8 cellular contexts compared by ENCODE assay signal in genomic region chr18:35042389-35043066, GRCh38. TPM values are rescaled to one million over a fixed set of nuclear protein-coding genes. Genes with fewer than 3 reads are reported as not detected.
DNase-seq lines count a peak whose midpoint lies in the region; TF ChIP-seq lines count a peak whose summit lies in the region.

No MANE protein-coding gene starts in this region.

- H3K27ac ChIP-seq in ectodermal cell (ENCODE audit: insufficient read depth, low read depth, low read length, poor library complexity, severe bottlenecking) (no peak overlapping the region), neural cell (ENCODE audit: low read length) (peak overlapping the region; percentile 100)

- peak overlapping the region; percentile 99 for H3K9ac ChIP-seq in neural cell (ENCODE audit: low read length)

- H3K4me1 ChIP-seq in ectodermal cell (ENCODE audit: control insufficient read depth, insufficient read depth, low read length) = peaks cover 12% of the 10 kb centered on the region

- H3K79me2 ChIP-seq in neural cell (replicated peaks; ENCODE audit: insufficient read depth, low read length) = peaks cover 58% of the 10 kb centered on the region

- DNase-seq in DMS 273 (lab: John Stamatoyannopoulos, UW; ENCODE audit: unreplicated experiment) (peak; percentile 22), DMS 273 treated with DMSO at 0.1 percent for 48 hours (lab: John Stamatoyannopoulos, UW) (no peak), OCI-M1 (lab: John Stamatoyannopoulos, UW) (peak; percentile 69), hypothalamus (lab: John Stamatoyannopoulos, UW) (no peak), GM03348 (ENCODE audit: low spot score) (no peak), NCI-H1694 (lab: John Stamatoyannopoulos, UW) (no peak)

- TF ChIP-seq RAD21 in neural cell (conservative IDR thresholded peaks at IDR 0.05) = no peak

- H4K20me1 ChIP-seq in neural cell (ENCODE audit: insufficient read depth) = peaks cover 14% of the 10 kb centered on the region

- 54 to 73% methylated on average over 4 to 5 of the region's 5 CpGs for WGBS in ectodermal cell, 2 experiments

- TF ChIP-seq EP300 in neural cell (conservative IDR thresholded peaks at IDR 0.05; ENCODE audit: poor library complexity, severe bottlenecking) = no peak

- H3K4me3 ChIP-seq in ectodermal cell (ENCODE audit: insufficient read depth, low read depth, low read length) = peak overlapping the region; percentile 84
- peak overlapping the region; percentile 80 for H3K4me3 ChIP-seq in neural cell (ENCODE audit: low read length)

- peak overlapping the region; percentile 99 for H3K4me2 ChIP-seq in neural cell (ENCODE audit: low read length)

- H3K9me3 ChIP-seq in ectodermal cell (ENCODE audit: control insufficient read depth, low read length) = no peaks in the 10 kb centered on the region
- no peaks in the 10 kb centered on the region for H3K9me3 ChIP-seq in neural cell (ENCODE audit: low read length)

- TF ChIP-seq CTCF in neural cell (IDR thresholded peaks at IDR 0.05; ENCODE audit: poor library complexity, severe bottlenecking) = no peak

- no peaks in the 10 kb centered on the region for H3K9me2 ChIP-seq in neural cell (ENCODE audit: insufficient read depth, low read length)

- H3F3A ChIP-seq in neural cell (ENCODE audit: insufficient read depth, low read length, poor library complexity, severe bottlenecking) = peaks cover 13% of the 10 kb centered on the region

- H3K36me3 ChIP-seq in ectodermal cell (ENCODE audit: control insufficient read depth, insufficient read depth, low read length) (no peaks in the 10 kb centered on the region), neural cell (ENCODE audit: insufficient read depth, low read length) (no peaks in the 10 kb centered on the region)

- H2AFZ ChIP-seq in neural cell (ENCODE audit: low read depth, low read length) = peak overlapping the region; percentile 62

- H3K27me3 ChIP-seq in ectodermal cell (ENCODE audit: control insufficient read depth, insufficient read depth, low read length, poor library complexity, severe bottlenecking) = no peaks in the 10 kb centered on the region
- no peaks in the 10 kb centered on the region for H3K27me3 ChIP-seq in neural cell (ENCODE audit: insufficient read depth, low read depth, low read length)

TF ChIP-seq in neural cell, 6 proteins besides CTCF, POLR2A, EP300 and RAD21:
- TF ChIP-seq SMC3 (conservative IDR thresholded peaks at IDR 0.05; ENCODE audit: poor library complexity) (no peak), REST (IDR thresholded peaks at IDR 0.05; ENCODE audit: borderline replicate concordance) (no peak), TAF1 (IDR thresholded peaks at IDR 0.05; ENCODE audit: low read depth) (no peak), POLR2AphosphoS5 (IDR thresholded peaks at IDR 0.05) (no peak), MXI1 (conservative IDR thresholded peaks at IDR 0.05; ENCODE audit: poor library complexity, severe bottlenecking) (no peak)

RNA-seq across cellular contexts. Expression of gene MAPRE2, which starts 1.3 kb away (rescaled TPM):
- polyA plus RNA-seq in ectodermal cell (2013, experiment 1 of 4) = 38.4 TPM
- 34.6 TPM for polyA plus RNA-seq in ectodermal cell (2013, experiment 2 of 4)
- polyA plus RNA-seq in ectodermal cell (2013, experiment 3 of 4) = 26.7 TPM
- 30.0 TPM for polyA plus RNA-seq in ectodermal cell (2013, experiment 4 of 4)
- polyA plus RNA-seq in neural cell = 58.9 and 60.3 TPM in 2 replicates
- 109 and 170 TPM in 2 replicates for polyA minus RNA-seq in neural cell

Comparison
In these comparisons a context has a peak if more than half of its experiments do, and no peak if none do; other contexts are left out.
1. DNase-seq: peak in DMS 273 (single experiment) and OCI-M1 (single experiment); none in DMS 273 treated with DMSO at 0.1 percent for 48 hours (single experiment), hypothalamus (0 of 51), GM03348 (single experiment) and NCI-H1694 (single experiment).